In genomic region chr10:59134785-59135184, GRCh38 we compare ENCODE assay signal across 26 cellular contexts. TPM values are rescaled to one million over a fixed set of nuclear protein-coding genes. Genes with fewer than 3 reads are reported as not detected.
DNase-seq lines count a peak whose midpoint lies in the region; ATAC-seq, FAIRE-seq and TF ChIP-seq lines count a peak whose summit lies in the region.
"Had no signal": no experiment of that assay in that cellular context is flagged by ENCODE, and none has a peak within 500 bp of the region (broad histone marks: within the 10 kb centered on the region; RNA-seq: fewer than 3 reads in every experiment).

No MANE protein-coding gene starts in this region.

- POLR2A ChIA-PET in WTC11 (lab: Charles Lee) = no interaction called here

- H3K9me2 ChIP-seq in DOHH2 (replicated peaks; ENCODE audit: control insufficient read depth, low read length) = no peaks in the 10 kb centered on the region

- H3K27ac ChIP-seq in DOHH2 (ENCODE audit: low read depth, low read length) (no peak overlapping the region), body of pancreas (peak overlapping the region in 1 of 4 donors; percentile 14), pancreas (no peak overlapping the region)
- H3K27ac ChIP-seq: A549; BLaER1 treated with 17β-estradiol and CSF1 and Interleukin-3, amounts not matched to agents 10 nM and 100 nM had no signal

- H3F3A ChIP-seq in DOHH2 (ENCODE audit: control insufficient read depth, insufficient read depth) = no peaks in the 10 kb centered on the region

- H3K27me3 ChIP-seq in DOHH2 (ENCODE audit: control insufficient read depth, low read length) (no peaks in the 10 kb centered on the region), body of pancreas (no peaks in the 10 kb centered on the region), pancreas (no peaks in the 10 kb centered on the region)
- H3K27me3 ChIP-seq: BE2C; BLaER1 treated with 17β-estradiol and CSF1 and Interleukin-3, amounts not matched to agents 10 nM and 100 nM had no signal

- peak; percentile 78 for ATAC-seq in body of pancreas
- peak in 3 of 4 donors; percentile 61 to 79 (median 74) for ATAC-seq in pancreas
- no peak for ATAC-seq in WTC11
- ATAC-seq: A549, GM23338, HCT116 had no signal

- no peaks in the 10 kb centered on the region for H3K36me3 Mint-ChIP-seq in WTC11
- H3K36me3 Mint-ChIP-seq: CD14-positive monocyte had no signal

- H3K27me3 Mint-ChIP-seq in WTC11 (ENCODE audit: low read depth) = no peaks in the 10 kb centered on the region
- H3K27me3 Mint-ChIP-seq: CD4-positive, alpha-beta T cell had no signal

- no peak for TF ChIP-seq POLR2A in body of pancreas (IDR thresholded peaks at IDR 0.05)

- H3K4me1 ChIP-seq in DOHH2 (ENCODE audit: control insufficient read depth, low read length) (peaks cover 31% of the 10 kb centered on the region), body of pancreas (peaks cover 17% of the 10 kb centered on the region), pancreas (peaks cover 5 to 11% (median 9%) of the 10 kb centered on the region in 3 donors)
- H3K4me1 ChIP-seq: A549, BE2C had no signal

- H3K36me3 ChIP-seq in DOHH2 (ENCODE audit: control insufficient read depth, low read length) = no peaks in the 10 kb centered on the region
- no peaks in the 10 kb centered on the region for H3K36me3 ChIP-seq in body of pancreas (replicated peaks in 1 of 2; ENCODE audit: insufficient read depth in 1 of 2, low read depth in 2 of 2)
- no peaks in the 10 kb centered on the region for H3K36me3 ChIP-seq in pancreas
- H3K36me3 ChIP-seq: BE2C; BLaER1 treated with 17β-estradiol and CSF1 and Interleukin-3, amounts not matched to agents 10 nM and 100 nM had no signal

- FAIRE-seq in pancreas (lab: Jason Lieb, UNC) = no peak
- FAIRE-seq: A549, GM12891, GM18507 had no signal

- CTCF ChIA-PET in WTC11 (lab: Charles Lee) = no interaction called here

- H3K9me3 ChIP-seq in DOHH2 (ENCODE audit: control insufficient read depth, insufficient read depth, low read length) (no peaks in the 10 kb centered on the region), body of pancreas (no peaks in the 10 kb centered on the region), pancreas (no peaks in the 10 kb centered on the region)
- H3K9me3 ChIP-seq: A549, BE2C had no signal

- no peaks in the 10 kb centered on the region for H3K79me2 ChIP-seq in DOHH2 (ENCODE audit: control insufficient read depth, low read length)

- 0 out of 2 replicates have a peak overlapping the region, but pooled peaks have one; percentile 14 for H3K4me2 ChIP-seq in DOHH2 (ENCODE audit: low read length)
- H3K4me2 ChIP-seq: A549; BLaER1 treated with 17β-estradiol and CSF1 and Interleukin-3, amounts not matched to agents 10 nM and 100 nM; GM23338 had no signal

- 43 to 50% methylated on average over 3 of the region's 3 CpGs for WGBS in body of pancreas, 2 donors
- 67 to 69% methylated on average over 3 of the region's 3 CpGs for WGBS in pancreas, 2 donors

- no peaks in the 10 kb centered on the region for H3K4me1 Mint-ChIP-seq in WTC11
- H3K4me1 Mint-ChIP-seq: CD14-positive monocyte, GM23338, H9 had no signal

- H4K20me1 ChIP-seq in DOHH2 (ENCODE audit: control insufficient read depth, insufficient read depth, low read depth, low read length) = no peaks in the 10 kb centered on the region
- H4K20me1 ChIP-seq: BLaER1 treated with 17β-estradiol and CSF1 and Interleukin-3, amounts not matched to agents 10 nM and 100 nM had no signal

- H3K27ac Mint-ChIP-seq in WTC11 = no peak overlapping the region
- H3K27ac Mint-ChIP-seq: CD14-positive monocyte; CD4-positive, alpha-beta T cell; GM23338; H9 had no signal

- H3K4me3 ChIP-seq in DOHH2 (ENCODE audit: low read length) (no peak overlapping the region), body of pancreas (no peak overlapping the region), pancreas (no peak overlapping the region)
- H3K4me3 ChIP-seq: A549; BLaER1 treated with 17β-estradiol and CSF1 and Interleukin-3, amounts not matched to agents 10 nM and 100 nM; GM23338 had no signal

- no peak for TF ChIP-seq CTCF in DOHH2 (IDR thresholded peaks at IDR 0.05; ENCODE audit: low read depth, low read length, poor library complexity, severe bottlenecking)
- no peak for TF ChIP-seq CTCF in body of pancreas (IDR thresholded peaks at IDR 0.05)
- no peak for TF ChIP-seq CTCF in pancreas (IDR thresholded peaks at IDR 0.05)
- no peak for TF ChIP-seq CTCF in WTC11 (IDR thresholded peaks at IDR 0.05)

- H3K4me3 Mint-ChIP-seq in WTC11 = no peak overlapping the region
- H3K4me3 Mint-ChIP-seq: CD14-positive monocyte; CD4-positive, alpha-beta T cell; GM23338; H9 had no signal

- DNase-seq in NCI-H82 (lab: John Stamatoyannopoulos, UW) (peak; percentile 5), NCI-H82 treated with DMSO at 0.1 percent for 48 hours (lab: John Stamatoyannopoulos, UW; ENCODE audit: unreplicated experiment) (no peak), body of pancreas (no peak), pancreas (no peak), putamen (ENCODE audit: low spot score) (no peak), WTC11 (ENCODE audit: low spot score) (no peak)
- DNase-seq: 8988T; ACHN; AML-193; Calu3; CD4-positive, alpha-beta T cell; COR-L47; DMS79; GF-D8; H9 had no signal

- intact Hi-C loops in body of pancreas (cut with DNase I) (no loop called here), pancreas (cut with DNase I) (no loop called here)

- H3K9me3 Mint-ChIP-seq in WTC11 = no peaks in the 10 kb centered on the region
- H3K9me3 Mint-ChIP-seq: GM23338, H9 had no signal

TF ChIP-seq in WTC11, 78 proteins besides CTCF, POLR2A, EP300 and RAD21 (continues in another document):
- TF ChIP-seq PREB (CRISPR knock-in tag; IDR thresholded peaks at IDR 0.05; ENCODE audit: borderline replicate concordance) (no peak), NR3C1 (CRISPR knock-in tag; conservative IDR thresholded peaks at IDR 0.05; ENCODE audit: low read depth) (no peak), EMX1 (CRISPR knock-in tag; IDR thresholded peaks at IDR 0.05) (no peak), OVOL2 (CRISPR knock-in tag; IDR thresholded peaks at IDR 0.05; ENCODE audit: borderline replicate concordance) (no peak), SMAD4 (CRISPR knock-in tag; IDR thresholded peaks at IDR 0.05) (no peak), FOXK1 (CRISPR knock-in tag; IDR thresholded peaks at IDR 0.05) (no peak), RORB (CRISPR knock-in tag; IDR thresholded peaks at IDR 0.05) (no peak), AR (CRISPR knock-in tag; IDR thresholded peaks at IDR 0.05) (no peak), TEAD1 (CRISPR knock-in tag; IDR thresholded peaks at IDR 0.05) (no peak), ESRRA (CRISPR knock-in tag; IDR thresholded peaks at IDR 0.05; ENCODE audit: borderline replicate concordance) (no peak), JAZF1 (CRISPR knock-in tag; IDR thresholded peaks at IDR 0.05) (no peak), TEAD4 (CRISPR knock-in tag; IDR thresholded peaks at IDR 0.05) (no peak)
- TF ChIP-seq, protein P1, sequence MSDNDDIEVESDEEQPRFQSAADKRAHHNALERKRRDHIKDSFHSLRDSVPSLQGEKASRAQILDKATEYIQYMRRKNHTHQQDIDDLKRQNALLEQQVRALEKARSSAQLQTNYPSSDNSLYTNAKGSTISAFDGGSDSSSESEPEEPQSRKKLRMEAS (CRISPR knock-in tag; IDR thresholded peaks at IDR 0.05) = no peak
- TF ChIP-seq, protein P2, sequence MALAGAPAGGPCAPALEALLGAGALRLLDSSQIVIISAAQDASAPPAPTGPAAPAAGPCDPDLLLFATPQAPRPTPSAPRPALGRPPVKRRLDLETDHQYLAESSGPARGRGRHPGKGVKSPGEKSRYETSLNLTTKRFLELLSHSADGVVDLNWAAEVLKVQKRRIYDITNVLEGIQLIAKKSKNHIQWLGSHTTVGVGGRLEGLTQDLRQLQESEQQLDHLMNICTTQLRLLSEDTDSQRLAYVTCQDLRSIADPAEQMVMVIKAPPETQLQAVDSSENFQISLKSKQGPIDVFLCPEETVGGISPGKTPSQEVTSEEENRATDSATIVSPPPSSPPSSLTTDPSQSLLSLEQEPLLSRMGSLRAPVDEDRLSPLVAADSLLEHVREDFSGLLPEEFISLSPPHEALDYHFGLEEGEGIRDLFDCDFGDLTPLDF (CRISPR knock-in tag; IDR thresholded peaks at IDR 0.05) = no peak

RNA-seq across cellular contexts. Expression of gene PHYHIPL, which starts 41.7 kb away (rescaled TPM):
- total RNA-seq in body of pancreas = 1 to 10 TPM in 1 of 2 donors, under 1 TPM in 1; 0.33 to 4.9 TPM
- 10 to 100 TPM in 1 of 6 donors, 1 to 10 TPM in 5; 3.8 to 12.8 (median 6.4) TPM for total RNA-seq in pancreas
- polyA plus RNA-seq in pancreas = 1 to 10 TPM; 1.9 to 4.7 TPM
- 0.13 to 0.25 TPM (median 0.21 TPM) in 3 replicates for total RNA-seq in WTC11 (2021)
- total RNA-seq: Calu3; CD4-positive, alpha-beta T cell; Daoy; G401 had no signal
- polyA plus RNA-seq: CD14-positive monocyte had no signal
